In genomic region chr18:26619350-26619749, GRCh38 we compare ENCODE assay signal across 38 cellular contexts.
"Had no signal": no experiment of that assay in that cellular context is flagged by ENCODE, and none has a peak within 500 bp of the region (broad histone marks: within the 10 kb centered on the region; RNA-seq: fewer than 3 reads in every experiment).

No MANE protein-coding gene starts in this region.

- H3K4me1 ChIP-seq: adrenal gland, ascending aorta, body of pancreas, breast epithelium had no signal

- H3K27me3 ChIP-seq: adrenal gland, ascending aorta, body of pancreas, brain microvascular endothelial cell, breast epithelium, cardiac muscle cell had no signal

- H3K27ac ChIP-seq: adrenal gland, ascending aorta, body of pancreas, brain microvascular endothelial cell, cardiac muscle cell had no signal

- H3K4me1 Mint-ChIP-seq: activated naive CD4-positive, alpha-beta T cell treated with anti-CD3 and anti-CD28 coated beads, Interleukin-2, amount 10 ng/mL, durations not matched to agents 7 days and 5 days; activated naive CD4-positive, alpha-beta T cell treated with anti-CD3 and anti-CD28 coated beads, Interleukin-2, amount 50 U/mL, for 24 hours; activated naive CD8-positive, alpha-beta T cell treated with anti-CD3 and anti-CD28 coated beads for 36 hours; activated naive CD8-positive, alpha-beta T cell treated with anti-CD3 and anti-CD28 coated beads, Interleukin-2, amount 10 ng/mL, durations not matched to agents 7 days and 5 days; activated naive CD8-positive, alpha-beta T cell treated with anti-CD3 and anti-CD28 coated beads, Interleukin-2, amount 50 U/mL, for 24 hours; central memory CD8-positive, alpha-beta T cell had no signal

- H3K36me3 ChIP-seq: adrenal gland, ascending aorta, brain microvascular endothelial cell, breast epithelium, cardiac muscle cell had no signal

- ATAC-seq: activated naive CD4-positive, alpha-beta T cell treated with anti-CD3 and anti-CD28 coated beads, Interleukin-2, amount 50 U/mL, for 72 hours; activated naive CD8-positive, alpha-beta T cell treated with anti-CD3 and anti-CD28 coated beads, Interleukin-2, amount 50 U/mL, for 24 hours; activated T-cell treated with anti-CD3 and anti-CD28 coated beads, Interleukin-2, amount 50 U/mL, for 4 hours; activated T-cell treated with anti-CD3 and anti-CD28 coated beads, Interleukin-2, amount 50 U/mL, for 72 hours; activated T-helper 17 cell treated with anti-CD3 and anti-CD28 coated beads, Interleukin-2, amount 50 U/mL, for 72 hours; body of pancreas had no signal

- H3K4me3 Mint-ChIP-seq: activated naive CD4-positive, alpha-beta T cell treated with anti-CD3 and anti-CD28 coated beads for 36 hours; activated naive CD4-positive, alpha-beta T cell treated with anti-CD3 and anti-CD28 coated beads, Interleukin-2, amount 10 ng/mL, durations not matched to agents 7 days and 5 days; activated naive CD4-positive, alpha-beta T cell treated with anti-CD3 and anti-CD28 coated beads, Interleukin-2, amount 50 U/mL, for 24 hours; activated naive CD8-positive, alpha-beta T cell; activated naive CD8-positive, alpha-beta T cell treated with anti-CD3 and anti-CD28 coated beads for 36 hours; activated naive CD8-positive, alpha-beta T cell treated with anti-CD3 and anti-CD28 coated beads, Interleukin-2, amount 10 ng/mL, durations not matched to agents 7 days and 5 days; activated naive CD8-positive, alpha-beta T cell treated with anti-CD3 and anti-CD28 coated beads, Interleukin-2, amount 50 U/mL, for 24 hours; activated T-cell treated with anti-CD3 and anti-CD28 coated beads, Interleukin-2, amount 50 U/mL, for 24 hours; activated T-cell treated with anti-CD3 and anti-CD28 coated beads, Interleukin-2, amount 50 U/mL, for 4 hours; activated T-cell treated with anti-CD3 and anti-CD28 coated beads, Interleukin-2, amount 50 U/mL, for 72 hours; activated T-helper 1 cell treated with anti-CD3 and anti-CD28 coated beads, Interleukin-12 subunit alpha, Interleukin-12 subunit beta, Interleukin-2, Interleukin-4 antibody, amounts not matched to agents 30 ng/mL and 10 ng/mL and 1 ng/mL, durations not matched to agents 14 hours and 24 hours and 36 hours; activated T-helper 17 cell treated with anti-CD3 and anti-CD28 coated beads, Interleukin-2, amount 50 U/mL, for 72 hours; brain; central memory CD8-positive, alpha-beta T cell had no signal

- H3K9me3 ChIP-seq: ascending aorta had no signal

- H3K27ac Mint-ChIP-seq: activated naive CD4-positive, alpha-beta T cell treated with anti-CD3 and anti-CD28 coated beads for 36 hours; activated naive CD4-positive, alpha-beta T cell treated with anti-CD3 and anti-CD28 coated beads, Interleukin-2, amount 10 ng/mL, durations not matched to agents 7 days and 5 days; activated naive CD4-positive, alpha-beta T cell treated with anti-CD3 and anti-CD28 coated beads, Interleukin-2, amount 50 U/mL, for 24 hours; activated naive CD4-positive, alpha-beta T cell treated with anti-CD3 and anti-CD28 coated beads, Interleukin-2, amount 50 U/mL, for 72 hours; activated naive CD8-positive, alpha-beta T cell; activated naive CD8-positive, alpha-beta T cell treated with anti-CD3 and anti-CD28 coated beads for 36 hours; activated naive CD8-positive, alpha-beta T cell treated with anti-CD3 and anti-CD28 coated beads, Interleukin-2, amount 10 ng/mL, durations not matched to agents 7 days and 5 days; activated naive CD8-positive, alpha-beta T cell treated with anti-CD3 and anti-CD28 coated beads, Interleukin-2, amount 50 U/mL, for 24 hours; activated T-cell treated with anti-CD3 and anti-CD28 coated beads, Interleukin-2, amount 50 U/mL, for 24 hours; activated T-cell treated with anti-CD3 and anti-CD28 coated beads, Interleukin-2, amount 50 U/mL, for 72 hours; activated T-helper 1 cell treated with anti-CD3 and anti-CD28 coated beads, Interleukin-12 subunit alpha, Interleukin-12 subunit beta, Interleukin-2, Interleukin-4 antibody, amounts not matched to agents 30 ng/mL and 10 ng/mL and 1 ng/mL, durations not matched to agents 14 hours and 24 hours and 36 hours; activated T-helper 17 cell treated with anti-CD3 and anti-CD28 coated beads, Interleukin-2, amount 50 U/mL, for 72 hours; activated T-helper 2 cell treated with anti-CD3 and anti-CD28 coated beads, Interferon-gamma antibody, Interleukin-2, Interleukin-4, amounts not matched to agents 10 μg/mL and 5 μg/mL and 100 μg/mL, durations not matched to agents 14 hours and 24 hours and 36 hours; brain had no signal

- H3K27me3 Mint-ChIP-seq: activated naive CD8-positive, alpha-beta T cell treated with anti-CD3 and anti-CD28 coated beads for 36 hours had no signal

- H3K4me3 ChIP-seq: adrenal gland, ascending aorta, body of pancreas, breast epithelium, cardiac muscle cell had no signal

- H3K36me3 Mint-ChIP-seq: activated naive CD4-positive, alpha-beta T cell treated with anti-CD3 and anti-CD28 coated beads, Interleukin-2, amount 10 ng/mL, durations not matched to agents 7 days and 5 days; activated naive CD8-positive, alpha-beta T cell treated with anti-CD3 and anti-CD28 coated beads, Interleukin-2, amount 10 ng/mL, durations not matched to agents 7 days and 5 days had no signal

- DNase-seq: activated effector memory CD4-positive, alpha-beta T cell treated with anti-CD3 and anti-CD28 coated beads, Interleukin-2, amount 50 U/mL, for 16 hours; activated effector memory CD4-positive, alpha-beta T cell treated with Interleukin-2 at 50 U/mL for 16 hours; activated gamma-delta T cell; activated gamma-delta T cell treated with Interleukin-2 at 50 U/mL for 16 hours; activated naive CD4-positive, alpha-beta T cell; activated naive CD4-positive, alpha-beta T cell treated with anti-CD3 and anti-CD28 coated beads for 36 hours; activated naive CD4-positive, alpha-beta T cell treated with anti-CD3 and anti-CD28 coated beads, Interleukin-2, amount 10 ng/mL, durations not matched to agents 7 days and 5 days; activated naive CD4-positive, alpha-beta T cell treated with anti-CD3 and anti-CD28 coated beads, Interleukin-2, amount 50 U/mL, for 16 hours; activated naive CD4-positive, alpha-beta T cell treated with Interleukin-2 at 50 U/mL for 16 hours; activated naive CD8-positive, alpha-beta T cell treated with anti-CD3 and anti-CD28 coated beads for 36 hours; activated naive CD8-positive, alpha-beta T cell treated with anti-CD3 and anti-CD28 coated beads, Interleukin-2, amount 10 ng/mL, durations not matched to agents 7 days and 5 days; activated naive CD8-positive, alpha-beta T cell treated with anti-CD3 and anti-CD28 coated beads, Interleukin-2, amount 50 U/mL, for 24 hours; activated T-cell treated with anti-CD3 and anti-CD28 coated beads, Interleukin-2, amount 50 U/mL, for 1 hour; activated T-cell treated with anti-CD3 and anti-CD28 coated beads, Interleukin-2, amount 50 U/mL, for 24 hours; activated T-cell treated with anti-CD3 and anti-CD28 coated beads, Interleukin-2, amount 50 U/mL, for 4 hours; activated T-cell treated with anti-CD3 and anti-CD28 coated beads, Interleukin-2, amount 50 U/mL, for 48 hours; activated T-cell treated with anti-CD3 and anti-CD28 coated beads, Interleukin-2, amount 50 U/mL, for 72 hours; adrenal gland; amniotic stem cell; amygdala; anterior cingulate cortex; aorta; body of pancreas; brain microvascular endothelial cell; caudate nucleus; central memory CD4-positive, alpha-beta T cell; cerebellar nuclear complex had no signal
